ENCODE assay signal across 1 cellular context in the genomic region with DNA sequence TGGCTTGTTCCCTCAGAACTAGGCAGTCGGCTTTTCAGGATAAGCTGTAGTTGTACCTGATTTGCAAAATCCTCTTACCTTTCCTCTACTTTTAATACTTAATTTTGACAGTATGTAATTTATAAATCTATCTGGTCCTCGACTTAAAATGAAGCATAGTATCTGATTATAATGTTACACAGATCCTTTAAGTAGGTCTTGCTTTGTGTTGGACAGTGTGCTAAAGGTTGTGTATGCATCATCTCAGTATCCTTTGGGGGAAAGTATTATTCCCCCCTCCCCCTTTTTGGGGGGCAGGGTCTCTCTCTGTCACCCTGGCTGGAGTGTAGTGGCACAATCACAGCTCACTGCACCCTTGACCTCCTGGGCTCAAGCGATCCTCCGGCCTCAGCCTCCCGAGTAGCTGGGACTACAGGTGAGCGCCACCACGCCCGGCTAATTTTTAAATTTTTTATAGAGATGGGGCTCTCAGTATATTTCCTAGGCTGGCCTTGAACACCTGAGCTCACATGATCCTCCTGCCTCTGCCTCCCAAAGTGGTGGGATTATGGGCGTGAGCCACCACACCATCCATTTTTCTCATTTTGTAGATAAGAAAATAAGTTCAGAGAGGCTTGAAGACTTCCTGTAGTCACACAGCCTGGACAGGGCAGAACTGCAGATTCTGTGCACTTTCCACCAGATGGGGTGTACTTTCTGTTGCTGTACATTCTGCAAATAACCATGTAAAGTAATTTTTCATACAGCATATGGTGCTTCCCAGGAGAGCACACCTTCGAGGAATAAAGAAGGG.
TF ChIP-seq lines count a peak whose summit lies in the region.

No MANE protein-coding gene starts in this region.

TF ChIP-seq in K562, 482 proteins besides CTCF, POLR2A, EP300 and RAD21 (continued from another document):
- TF ChIP-seq, protein P1, sequence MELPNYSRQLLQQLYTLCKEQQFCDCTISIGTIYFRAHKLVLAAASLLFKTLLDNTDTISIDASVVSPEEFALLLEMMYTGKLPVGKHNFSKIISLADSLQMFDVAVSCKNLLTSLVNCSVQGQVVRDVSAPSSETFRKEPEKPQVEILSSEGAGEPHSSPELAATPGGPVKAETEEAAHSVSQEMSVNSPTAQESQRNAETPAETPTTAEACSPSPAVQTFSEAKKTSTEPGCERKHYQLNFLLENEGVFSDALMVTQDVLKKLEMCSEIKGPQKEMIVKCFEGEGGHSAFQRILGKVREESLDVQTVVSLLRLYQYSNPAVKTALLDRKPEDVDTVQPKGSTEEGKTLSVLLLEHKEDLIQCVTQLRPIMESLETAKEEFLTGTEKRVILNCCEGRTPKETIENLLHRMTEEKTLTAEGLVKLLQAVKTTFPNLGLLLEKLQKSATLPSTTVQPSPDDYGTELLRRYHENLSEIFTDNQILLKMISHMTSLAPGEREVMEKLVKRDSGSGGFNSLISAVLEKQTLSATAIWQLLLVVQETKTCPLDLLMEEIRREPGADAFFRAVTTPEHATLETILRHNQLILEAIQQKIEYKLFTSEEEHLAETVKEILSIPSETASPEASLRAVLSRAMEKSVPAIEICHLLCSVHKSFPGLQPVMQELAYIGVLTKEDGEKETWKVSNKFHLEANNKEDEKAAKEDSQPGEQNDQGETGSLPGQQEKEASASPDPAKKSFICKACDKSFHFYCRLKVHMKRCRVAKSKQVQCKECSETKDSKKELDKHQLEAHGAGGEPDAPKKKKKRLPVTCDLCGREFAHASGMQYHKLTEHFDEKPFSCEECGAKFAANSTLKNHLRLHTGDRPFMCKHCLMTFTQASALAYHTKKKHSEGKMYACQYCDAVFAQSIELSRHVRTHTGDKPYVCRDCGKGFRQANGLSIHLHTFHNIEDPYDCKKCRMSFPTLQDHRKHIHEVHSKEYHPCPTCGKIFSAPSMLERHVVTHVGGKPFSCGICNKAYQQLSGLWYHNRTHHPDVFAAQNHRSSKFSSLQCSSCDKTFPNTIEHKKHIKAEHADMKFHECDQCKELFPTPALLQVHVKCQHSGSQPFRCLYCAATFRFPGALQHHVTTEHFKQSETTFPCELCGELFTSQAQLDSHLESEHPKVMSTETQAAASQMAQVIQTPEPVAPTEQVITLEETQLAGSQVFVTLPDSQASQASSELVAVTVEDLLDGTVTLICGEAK (IDR thresholded peaks at IDR 0.05): 0 out of 2 replicates have a peak, but pooled peaks have one; percentile 9
- TF ChIP-seq, protein P1 (CRISPR knock-in tag; IDR thresholded peaks at IDR 0.05): no peak
